1 cellular context compared by ENCODE assay signal in the genomic region with DNA sequence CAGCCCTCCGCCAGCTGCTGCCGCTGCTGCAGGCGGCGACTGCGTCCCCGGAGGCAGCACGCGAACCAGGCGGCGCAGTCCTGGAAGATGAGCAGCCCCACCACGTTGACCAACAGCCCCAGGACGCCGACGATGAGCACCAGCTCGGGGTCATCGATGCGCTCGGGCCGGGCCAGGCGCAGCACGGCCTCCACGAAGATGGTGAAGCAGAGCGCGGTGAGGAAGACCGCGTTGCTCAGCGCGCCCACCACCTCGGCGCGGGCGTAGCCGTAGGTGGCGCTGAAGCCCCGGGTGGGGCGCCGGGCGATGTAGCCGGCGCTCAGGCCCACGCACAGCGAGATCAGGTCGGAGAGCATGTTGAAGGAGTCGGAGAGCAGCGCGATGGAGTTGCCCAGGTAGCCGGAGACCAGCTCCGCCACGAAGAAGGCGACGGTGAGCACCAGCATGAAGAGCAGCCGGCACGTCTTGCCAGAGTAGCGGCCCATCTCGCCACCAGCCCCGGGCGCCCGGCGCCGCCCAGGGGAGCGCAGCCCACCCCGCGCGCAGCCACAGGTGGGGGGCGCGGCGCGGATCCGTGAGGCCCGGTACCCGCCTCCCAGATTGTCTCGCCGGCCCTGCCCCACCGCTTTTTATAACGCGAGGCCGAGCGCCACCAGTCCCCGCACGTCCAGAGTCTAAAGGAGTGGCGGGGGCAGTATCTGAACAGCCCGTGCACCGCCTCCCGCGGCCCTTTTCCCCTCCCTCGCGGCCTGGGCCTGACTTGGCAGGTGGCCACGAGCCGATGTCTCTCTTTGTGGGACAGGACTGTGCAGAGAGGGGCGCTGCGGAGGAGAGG.
TF ChIP-seq lines count a peak whose summit lies in the region.

A gene (minus strand): TSS at position 602 of the 835 bp plus-strand sequence. CDS start 117 bp downstream, at position 485.

TF ChIP-seq in HEK293, 187 proteins besides CTCF, POLR2A, EP300 and RAD21 (continued from another document and continues in another):
- TF ChIP-seq, protein P1, sequence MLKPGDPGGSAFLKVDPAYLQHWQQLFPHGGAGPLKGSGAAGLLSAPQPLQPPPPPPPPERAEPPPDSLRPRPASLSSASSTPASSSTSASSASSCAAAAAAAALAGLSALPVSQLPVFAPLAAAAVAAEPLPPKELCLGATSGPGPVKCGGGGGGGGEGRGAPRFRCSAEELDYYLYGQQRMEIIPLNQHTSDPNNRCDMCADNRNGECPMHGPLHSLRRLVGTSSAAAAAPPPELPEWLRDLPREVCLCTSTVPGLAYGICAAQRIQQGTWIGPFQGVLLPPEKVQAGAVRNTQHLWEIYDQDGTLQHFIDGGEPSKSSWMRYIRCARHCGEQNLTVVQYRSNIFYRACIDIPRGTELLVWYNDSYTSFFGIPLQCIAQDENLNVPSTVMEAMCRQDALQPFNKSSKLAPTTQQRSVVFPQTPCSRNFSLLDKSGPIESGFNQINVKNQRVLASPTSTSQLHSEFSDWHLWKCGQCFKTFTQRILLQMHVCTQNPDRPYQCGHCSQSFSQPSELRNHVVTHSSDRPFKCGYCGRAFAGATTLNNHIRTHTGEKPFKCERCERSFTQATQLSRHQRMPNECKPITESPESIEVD (tag by site-specific recombination; IDR thresholded peaks at IDR 0.05) = no peak
- TF ChIP-seq ZNF621 (tag by site-specific recombination; IDR thresholded peaks at IDR 0.05) = no peak
- no peak for TF ChIP-seq ZNF366 (tag by site-specific recombination; conservative IDR thresholded peaks at IDR 0.05)
- TF ChIP-seq, protein P2, sequence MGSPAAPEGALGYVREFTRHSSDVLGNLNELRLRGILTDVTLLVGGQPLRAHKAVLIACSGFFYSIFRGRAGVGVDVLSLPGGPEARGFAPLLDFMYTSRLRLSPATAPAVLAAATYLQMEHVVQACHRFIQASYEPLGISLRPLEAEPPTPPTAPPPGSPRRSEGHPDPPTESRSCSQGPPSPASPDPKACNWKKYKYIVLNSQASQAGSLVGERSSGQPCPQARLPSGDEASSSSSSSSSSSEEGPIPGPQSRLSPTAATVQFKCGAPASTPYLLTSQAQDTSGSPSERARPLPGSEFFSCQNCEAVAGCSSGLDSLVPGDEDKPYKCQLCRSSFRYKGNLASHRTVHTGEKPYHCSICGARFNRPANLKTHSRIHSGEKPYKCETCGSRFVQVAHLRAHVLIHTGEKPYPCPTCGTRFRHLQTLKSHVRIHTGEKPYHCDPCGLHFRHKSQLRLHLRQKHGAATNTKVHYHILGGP (tag by site-specific recombination; IDR thresholded peaks at IDR 0.05) = no peak
- 0 out of 2 replicates have a peak, but pooled peaks have one; percentile 14 for TF ChIP-seq MZF1 (tag by site-specific recombination; IDR thresholded peaks at IDR 0.05; ENCODE audit: borderline replicate concordance)
- peak; percentile 58 for TF ChIP-seq ZNF596 (tag by site-specific recombination; IDR thresholded peaks at IDR 0.05)
- no peak for TF ChIP-seq REPIN1 (tag by site-specific recombination; IDR thresholded peaks at IDR 0.05; ENCODE audit: low read depth)
- no peak for TF ChIP-seq ZNF792 (tag by site-specific recombination; IDR thresholded peaks at IDR 0.05)
- TF ChIP-seq, protein P3, sequence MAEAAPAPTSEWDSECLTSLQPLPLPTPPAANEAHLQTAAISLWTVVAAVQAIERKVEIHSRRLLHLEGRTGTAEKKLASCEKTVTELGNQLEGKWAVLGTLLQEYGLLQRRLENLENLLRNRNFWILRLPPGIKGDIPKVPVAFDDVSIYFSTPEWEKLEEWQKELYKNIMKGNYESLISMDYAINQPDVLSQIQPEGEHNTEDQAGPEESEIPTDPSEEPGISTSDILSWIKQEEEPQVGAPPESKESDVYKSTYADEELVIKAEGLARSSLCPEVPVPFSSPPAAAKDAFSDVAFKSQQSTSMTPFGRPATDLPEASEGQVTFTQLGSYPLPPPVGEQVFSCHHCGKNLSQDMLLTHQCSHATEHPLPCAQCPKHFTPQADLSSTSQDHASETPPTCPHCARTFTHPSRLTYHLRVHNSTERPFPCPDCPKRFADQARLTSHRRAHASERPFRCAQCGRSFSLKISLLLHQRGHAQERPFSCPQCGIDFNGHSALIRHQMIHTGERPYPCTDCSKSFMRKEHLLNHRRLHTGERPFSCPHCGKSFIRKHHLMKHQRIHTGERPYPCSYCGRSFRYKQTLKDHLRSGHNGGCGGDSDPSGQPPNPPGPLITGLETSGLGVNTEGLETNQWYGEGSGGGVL (tag by site-specific recombination; IDR thresholded peaks at IDR 0.05) = peak; percentile 74
- no peak for TF ChIP-seq ZNF292 (tag by site-specific recombination; IDR thresholded peaks at IDR 0.05; ENCODE audit: borderline replicate concordance, low read depth)
- TF ChIP-seq ZNF558 (tag by site-specific recombination; IDR thresholded peaks at IDR 0.05) = no peak
- TF ChIP-seq, protein P4, sequence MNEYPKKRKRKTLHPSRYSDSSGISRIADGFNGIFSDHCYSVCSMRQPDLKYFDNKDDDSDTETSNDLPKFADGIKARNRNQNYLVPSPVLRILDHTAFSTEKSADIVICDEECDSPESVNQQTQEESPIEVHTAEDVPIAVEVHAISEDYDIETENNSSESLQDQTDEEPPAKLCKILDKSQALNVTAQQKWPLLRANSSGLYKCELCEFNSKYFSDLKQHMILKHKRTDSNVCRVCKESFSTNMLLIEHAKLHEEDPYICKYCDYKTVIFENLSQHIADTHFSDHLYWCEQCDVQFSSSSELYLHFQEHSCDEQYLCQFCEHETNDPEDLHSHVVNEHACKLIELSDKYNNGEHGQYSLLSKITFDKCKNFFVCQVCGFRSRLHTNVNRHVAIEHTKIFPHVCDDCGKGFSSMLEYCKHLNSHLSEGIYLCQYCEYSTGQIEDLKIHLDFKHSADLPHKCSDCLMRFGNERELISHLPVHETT (tag by site-specific recombination; IDR thresholded peaks at IDR 0.05) = no peak; the same call in 1 of the 2 replicates
- TF ChIP-seq ZSCAN16 (tag by site-specific recombination; IDR thresholded peaks at IDR 0.05) = no peak
- TF ChIP-seq ZBTB17 (tag by site-specific recombination; IDR thresholded peaks at IDR 0.05) = peak; percentile 100
- TF ChIP-seq SCRT1 (tag by site-specific recombination; IDR thresholded peaks at IDR 0.05; ENCODE audit: borderline replicate concordance) = no peak
- TF ChIP-seq ZFP37 (tag by site-specific recombination; IDR thresholded peaks at IDR 0.05) = peak; percentile 50; the same call in 1 of the 2 replicates
- TF ChIP-seq ZNF433 (tag by site-specific recombination; IDR thresholded peaks at IDR 0.05; ENCODE audit: low read depth) = no peak
- TF ChIP-seq, protein P5, sequence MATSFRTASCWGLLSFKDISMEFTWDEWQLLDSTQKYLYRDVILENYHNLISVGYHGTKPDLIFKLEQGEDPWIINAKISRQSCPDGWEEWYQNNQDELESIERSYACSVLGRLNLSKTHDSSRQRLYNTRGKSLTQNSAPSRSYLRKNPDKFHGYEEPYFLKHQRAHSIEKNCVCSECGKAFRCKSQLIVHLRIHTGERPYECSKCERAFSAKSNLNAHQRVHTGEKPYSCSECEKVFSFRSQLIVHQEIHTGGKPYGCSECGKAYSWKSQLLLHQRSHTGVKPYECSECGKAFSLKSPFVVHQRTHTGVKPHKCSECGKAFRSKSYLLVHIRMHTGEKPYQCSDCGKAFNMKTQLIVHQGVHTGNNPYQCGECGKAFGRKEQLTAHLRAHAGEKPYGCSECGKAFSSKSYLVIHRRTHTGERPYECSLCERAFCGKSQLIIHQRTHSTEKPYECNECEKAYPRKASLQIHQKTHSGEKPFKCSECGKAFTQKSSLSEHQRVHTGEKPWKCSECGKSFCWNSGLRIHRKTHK (tag by site-specific recombination; IDR thresholded peaks at IDR 0.05) = no peak
- peak; percentile 61 for TF ChIP-seq KLF16 (tag by site-specific recombination; IDR thresholded peaks at IDR 0.05)
- TF ChIP-seq ZNF791 (tag by site-specific recombination; IDR thresholded peaks at IDR 0.05) = no peak
- TF ChIP-seq, protein P6, sequence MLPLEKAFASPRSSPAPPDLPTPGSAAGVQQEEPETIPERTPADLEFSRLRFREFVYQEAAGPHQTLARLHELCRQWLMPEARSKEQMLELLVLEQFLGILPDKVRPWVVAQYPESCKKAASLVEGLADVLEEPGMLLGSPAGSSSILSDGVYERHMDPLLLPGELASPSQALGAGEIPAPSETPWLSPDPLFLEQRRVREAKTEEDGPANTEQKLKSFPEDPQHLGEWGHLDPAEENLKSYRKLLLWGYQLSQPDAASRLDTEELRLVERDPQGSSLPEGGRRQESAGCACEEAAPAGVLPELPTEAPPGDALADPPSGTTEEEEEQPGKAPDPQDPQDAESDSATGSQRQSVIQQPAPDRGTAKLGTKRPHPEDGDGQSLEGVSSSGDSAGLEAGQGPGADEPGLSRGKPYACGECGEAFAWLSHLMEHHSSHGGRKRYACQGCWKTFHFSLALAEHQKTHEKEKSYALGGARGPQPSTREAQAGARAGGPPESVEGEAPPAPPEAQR (tag by site-specific recombination; IDR thresholded peaks at IDR 0.05) = no peak
- no peak for TF ChIP-seq ZBTB7A (tag by site-specific recombination; IDR thresholded peaks at IDR 0.05; ENCODE audit: low read depth)
- TF ChIP-seq, protein P7, sequence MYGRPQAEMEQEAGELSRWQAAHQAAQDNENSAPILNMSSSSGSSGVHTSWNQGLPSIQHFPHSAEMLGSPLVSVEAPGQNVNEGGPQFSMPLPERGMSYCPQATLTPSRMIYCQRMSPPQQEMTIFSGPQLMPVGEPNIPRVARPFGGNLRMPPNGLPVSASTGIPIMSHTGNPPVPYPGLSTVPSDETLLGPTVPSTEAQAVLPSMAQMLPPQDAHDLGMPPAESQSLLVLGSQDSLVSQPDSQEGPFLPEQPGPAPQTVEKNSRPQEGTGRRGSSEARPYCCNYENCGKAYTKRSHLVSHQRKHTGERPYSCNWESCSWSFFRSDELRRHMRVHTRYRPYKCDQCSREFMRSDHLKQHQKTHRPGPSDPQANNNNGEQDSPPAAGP (tag by site-specific recombination; IDR thresholded peaks at IDR 0.05) = peak; percentile 4; the same call in 1 of the 2 replicates
- no peak for TF ChIP-seq ZNF394 (tag by site-specific recombination; IDR thresholded peaks at IDR 0.05; ENCODE audit: borderline replicate concordance)
- no peak for TF ChIP-seq ZNF138 (tag by site-specific recombination; IDR thresholded peaks at IDR 0.05; ENCODE audit: borderline replicate concordance)
- TF ChIP-seq ZNF121 (tag by site-specific recombination; IDR thresholded peaks at IDR 0.05) = 0 out of 2 replicates have a peak, but pooled peaks have one; percentile 9
- TF ChIP-seq ZNF174 (tag by site-specific recombination; IDR thresholded peaks at IDR 0.05) = no peak
- no peak for TF ChIP-seq ZNF37A (tag by site-specific recombination; IDR thresholded peaks at IDR 0.05)
- no peak for TF ChIP-seq ZNF549 (tag by site-specific recombination; IDR thresholded peaks at IDR 0.05)
- 0 out of 2 replicates have a peak, but pooled peaks have one; percentile 38 for TF ChIP-seq ZNF324 (tag by site-specific recombination; IDR thresholded peaks at IDR 0.05)
- TF ChIP-seq SP2 (tag by site-specific recombination; IDR thresholded peaks at IDR 0.05) = peak; percentile 67
- peak; percentile 14; the same call in 1 of the 2 replicates for TF ChIP-seq ZSCAN30 (tag by site-specific recombination; IDR thresholded peaks at IDR 0.05)
- TF ChIP-seq ZFP69B (tag by site-specific recombination; IDR thresholded peaks at IDR 0.05) = no peak
- no peak for TF ChIP-seq ZNF155 (tag by site-specific recombination; IDR thresholded peaks at IDR 0.05)
- peak; percentile 73; the same call in 1 of the 2 replicates for TF ChIP-seq ZNF501 (tag by site-specific recombination; IDR thresholded peaks at IDR 0.05)
- TF ChIP-seq ZNF777 (tag by site-specific recombination; IDR thresholded peaks at IDR 0.05; ENCODE audit: borderline replicate concordance) = no peak; the same call in 1 of the 2 replicates
- no peak for TF ChIP-seq SETDB1 (IDR thresholded peaks at IDR 0.05; ENCODE audit: insufficient read length, low read length)
- TF ChIP-seq ZNF514 (tag by site-specific recombination; IDR thresholded peaks at IDR 0.05) = no peak
- TF ChIP-seq, protein P8, sequence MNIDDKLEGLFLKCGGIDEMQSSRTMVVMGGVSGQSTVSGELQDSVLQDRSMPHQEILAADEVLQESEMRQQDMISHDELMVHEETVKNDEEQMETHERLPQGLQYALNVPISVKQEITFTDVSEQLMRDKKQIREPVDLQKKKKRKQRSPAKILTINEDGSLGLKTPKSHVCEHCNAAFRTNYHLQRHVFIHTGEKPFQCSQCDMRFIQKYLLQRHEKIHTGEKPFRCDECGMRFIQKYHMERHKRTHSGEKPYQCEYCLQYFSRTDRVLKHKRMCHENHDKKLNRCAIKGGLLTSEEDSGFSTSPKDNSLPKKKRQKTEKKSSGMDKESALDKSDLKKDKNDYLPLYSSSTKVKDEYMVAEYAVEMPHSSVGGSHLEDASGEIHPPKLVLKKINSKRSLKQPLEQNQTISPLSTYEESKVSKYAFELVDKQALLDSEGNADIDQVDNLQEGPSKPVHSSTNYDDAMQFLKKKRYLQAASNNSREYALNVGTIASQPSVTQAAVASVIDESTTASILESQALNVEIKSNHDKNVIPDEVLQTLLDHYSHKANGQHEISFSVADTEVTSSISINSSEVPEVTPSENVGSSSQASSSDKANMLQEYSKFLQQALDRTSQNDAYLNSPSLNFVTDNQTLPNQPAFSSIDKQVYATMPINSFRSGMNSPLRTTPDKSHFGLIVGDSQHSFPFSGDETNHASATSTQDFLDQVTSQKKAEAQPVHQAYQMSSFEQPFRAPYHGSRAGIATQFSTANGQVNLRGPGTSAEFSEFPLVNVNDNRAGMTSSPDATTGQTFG (tag by site-specific recombination; IDR thresholded peaks at IDR 0.05; ENCODE audit: borderline replicate concordance) = no peak
- no peak for TF ChIP-seq ZNF169 (tag by site-specific recombination; IDR thresholded peaks at IDR 0.05)
- TF ChIP-seq GLIS1 (tag by site-specific recombination; IDR thresholded peaks at IDR 0.05) = peak; percentile 61
- no peak for TF ChIP-seq ZNF112 (tag by site-specific recombination; IDR thresholded peaks at IDR 0.05)
- peak; percentile 91 for TF ChIP-seq EGR2 (tag by site-specific recombination; IDR thresholded peaks at IDR 0.05; ENCODE audit: low read depth)
- TF ChIP-seq, protein P9, sequence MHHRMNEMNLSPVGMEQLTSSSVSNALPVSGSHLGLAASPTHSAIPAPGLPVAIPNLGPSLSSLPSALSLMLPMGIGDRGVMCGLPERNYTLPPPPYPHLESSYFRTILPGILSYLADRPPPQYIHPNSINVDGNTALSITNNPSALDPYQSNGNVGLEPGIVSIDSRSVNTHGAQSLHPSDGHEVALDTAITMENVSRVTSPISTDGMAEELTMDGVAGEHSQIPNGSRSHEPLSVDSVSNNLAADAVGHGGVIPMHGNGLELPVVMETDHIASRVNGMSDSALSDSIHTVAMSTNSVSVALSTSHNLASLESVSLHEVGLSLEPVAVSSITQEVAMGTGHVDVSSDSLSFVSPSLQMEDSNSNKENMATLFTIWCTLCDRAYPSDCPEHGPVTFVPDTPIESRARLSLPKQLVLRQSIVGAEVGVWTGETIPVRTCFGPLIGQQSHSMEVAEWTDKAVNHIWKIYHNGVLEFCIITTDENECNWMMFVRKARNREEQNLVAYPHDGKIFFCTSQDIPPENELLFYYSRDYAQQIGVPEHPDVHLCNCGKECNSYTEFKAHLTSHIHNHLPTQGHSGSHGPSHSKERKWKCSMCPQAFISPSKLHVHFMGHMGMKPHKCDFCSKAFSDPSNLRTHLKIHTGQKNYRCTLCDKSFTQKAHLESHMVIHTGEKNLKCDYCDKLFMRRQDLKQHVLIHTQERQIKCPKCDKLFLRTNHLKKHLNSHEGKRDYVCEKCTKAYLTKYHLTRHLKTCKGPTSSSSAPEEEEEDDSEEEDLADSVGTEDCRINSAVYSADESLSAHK (tag by site-specific recombination; IDR thresholded peaks at IDR 0.05) = no peak
- no peak for TF ChIP-seq ZNF140 (tag by site-specific recombination; IDR thresholded peaks at IDR 0.05)
- no peak for TF ChIP-seq ZNF391 (tag by site-specific recombination; IDR thresholded peaks at IDR 0.05; ENCODE audit: borderline replicate concordance, low read depth)
- no peak for TF ChIP-seq ZNF354C (tag by site-specific recombination; IDR thresholded peaks at IDR 0.05; ENCODE audit: borderline replicate concordance, low read depth)
- peak; percentile 84; the same call in 1 of the 2 replicates for TF ChIP-seq ZNF2 (tag by site-specific recombination; IDR thresholded peaks at IDR 0.05)
